20 cellular contexts compared by ENCODE assay signal in the genomic region with DNA sequence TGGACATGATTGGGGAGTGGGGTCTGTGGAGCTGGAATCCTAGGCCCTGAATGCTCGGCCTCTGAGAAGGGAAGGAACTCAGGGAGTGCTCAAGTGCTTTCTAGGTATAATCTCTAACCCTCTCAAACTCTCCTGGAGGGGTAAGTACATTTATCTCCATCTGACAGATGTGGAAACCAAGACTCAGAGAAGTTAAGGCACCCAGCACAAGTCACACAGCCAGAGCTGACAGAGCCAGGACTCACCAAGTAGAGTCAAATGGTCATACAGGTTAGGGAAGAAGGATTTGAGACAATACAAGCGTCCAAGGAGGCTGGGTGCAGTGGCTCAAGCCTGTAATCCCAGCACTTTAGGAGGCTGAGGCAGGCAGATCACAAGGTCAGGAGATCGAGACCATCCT. TPM values are rescaled to one million over a fixed set of nuclear protein-coding genes. Genes with fewer than 3 reads are reported as not detected.
DNase-seq lines count a peak whose midpoint lies in the region; ATAC-seq, FAIRE-seq and TF ChIP-seq lines count a peak whose summit lies in the region.
"Had no signal": no experiment of that assay in that cellular context is flagged by ENCODE, and none has a peak within 500 bp of the region (broad histone marks: within the 10 kb centered on the region; RNA-seq: fewer than 3 reads in every experiment).

No MANE protein-coding gene starts in this region.

- no TSS peak for BruUV-seq in HepG2 (replicated peaks; lab: Mats Ljungman, UMichigan)

- H3K27me3 ChIP-seq in HepG2 (ENCODE audit: control insufficient read depth in 1 of 2, insufficient read depth in 2 of 2, low read length in 2 of 2), result no peaks in the 10 kb centered on the region
- no peaks in the 10 kb centered on the region for H3K27me3 ChIP-seq in right lobe of liver
- peaks cover 14% of the 10 kb centered on the region for H3K27me3 ChIP-seq in neural progenitor cell
- H3K27me3 ChIP-seq: BE2C, SJSA1 had no signal

- H3K9ac ChIP-seq in HepG2 (ENCODE audit: insufficient read depth, low read depth, low read length) (no peak overlapping the region), neural progenitor cell (no peak overlapping the region)

- 97% methylated on average over 3 of the region's 3 CpGs for WGBS in HepG2 (ENCODE audit: low lambda C conversion rate)
- WGBS in right lobe of liver (ENCODE audit: insufficient coverage, low coverage, low lambda C conversion rate, missing lambda C conversion rate), result 100% methylated on average over 1 of the region's 3 CpGs

- H3K4me2 ChIP-seq in HepG2 (ENCODE audit: low read depth, low read length), result no peak overlapping the region
- H3K4me2 ChIP-seq in neural progenitor cell, result no peak overlapping the region
- H3K4me2 ChIP-seq: PC-9 had no signal

- H3K27ac ChIP-seq in HepG2 (ENCODE audit: extremely low read length, insufficient read depth, low read length), result no peak overlapping the region
- H3K27ac ChIP-seq in right lobe of liver, result no peak overlapping the region
- H3K27ac ChIP-seq in neural progenitor cell, result no peak overlapping the region
- H3K27ac ChIP-seq: PC-9, SJSA1 had no signal

- TF ChIP-seq POLR2A in HepG2 (IDR thresholded peaks at IDR 0.05; ENCODE audit: insufficient read depth in 1 of 2, low read depth in 2 of 2, low read length in 2 of 2), result no peak
- TF ChIP-seq POLR2A in right lobe of liver (IDR thresholded peaks at IDR 0.05), result no peak

- DNase-seq in HepG2 (ENCODE audit: low spot score) (no peak), right lobe of liver (no peak), T-helper 17 cell (no peak), immature natural killer cell (no peak), neural progenitor cell (ENCODE audit: low spot score) (no peak), NCI-H446 (lab: John Stamatoyannopoulos, UW) (no peak)
- DNase-seq: BE2C, DMS79, H7, NCI-H1105, NCI-H1694, NCI-H2227 treated with DMSO at 0.1 percent for 48 hours, NCI-H524, PC-9 had no signal

- no peak for TF ChIP-seq CTCF in HepG2 (CRISPR knock-in tag; IDR thresholded peaks at IDR 0.05)
- no peak for TF ChIP-seq CTCF in right lobe of liver (IDR thresholded peaks at IDR 0.05)
- no peak for TF ChIP-seq CTCF in neural progenitor cell (IDR thresholded peaks at IDR 0.05)

- H3K36me3 ChIP-seq in HepG2 (replicated peaks in 1 of 2; ENCODE audit: control insufficient read depth in 1 of 2, insufficient read depth in 2 of 2, low read length in 2 of 2) (peaks cover 3 to 5% of the 10 kb centered on the region in 2 experiments; a peak in 2 of 5 replicates), right lobe of liver (peaks cover 0 to 7% (median 3%) of the 10 kb centered on the region in 4 donors), neural progenitor cell (no peaks in the 10 kb centered on the region)
- H3K36me3 ChIP-seq: BE2C had no signal

- TF ChIP-seq EP300 in HepG2 (IDR thresholded peaks at IDR 0.05; ENCODE audit: low read depth in 2 of 2, low read length in 2 of 2), result no peak
- no peak for TF ChIP-seq EP300 in HepG2 (CRISPR knock-in tag; IDR thresholded peaks at IDR 0.05; ENCODE audit: borderline replicate concordance)

- peaks cover 11% of the 10 kb centered on the region for H3K4me1 Mint-ChIP-seq in T-helper 17 cell
- H3K4me1 Mint-ChIP-seq in immature natural killer cell, result peaks cover 9 to 14% of the 10 kb centered on the region in 2 donors
- peaks cover 4% of the 10 kb centered on the region for H3K4me1 Mint-ChIP-seq in neural progenitor cell

- H3K4me3 ChIP-seq in HepG2 (replicated peaks in 1 of 3; ENCODE audit: insufficient read depth in 1 of 3, low read depth in 2 of 3, low read length in 3 of 3) (no peak overlapping the region), right lobe of liver (no peak overlapping the region), neural progenitor cell (no peak overlapping the region)
- H3K4me3 ChIP-seq: PC-9, SJSA1 had no signal

- no peaks in the 10 kb centered on the region for H3K27me3 Mint-ChIP-seq in T-helper 17 cell
- H3K27me3 Mint-ChIP-seq in immature natural killer cell (ENCODE audit: low read depth in 3 of 3), result peaks cover 5 to 9% (median 8%) of the 10 kb centered on the region in 3 donors
- no peaks in the 10 kb centered on the region for H3K27me3 Mint-ChIP-seq in neural progenitor cell (ENCODE audit: insufficient read depth, low read depth)

- intact Hi-C loops in HepG2 (cut with micrococcal nuclease; ENCODE audit: unreplicated experiment) (no loop called here), right lobe of liver (cut with DNase I) (no loop called here)

- FAIRE-seq in HepG2 (lab: Jason Lieb, UNC), result no peak
- FAIRE-seq: A204.1, GM12892, GM18507 had no signal

- POLR2A ChIA-PET in HepG2 (lab: Yijun Ruan, JAX), result no interaction called here

- H3F3A ChIP-seq in neural progenitor cell (ENCODE audit: low read depth), result peaks cover 10% of the 10 kb centered on the region

- no peak overlapping the region for H3K4me3 Mint-ChIP-seq in T-helper 17 cell
- H3K4me3 Mint-ChIP-seq in immature natural killer cell, result no peak overlapping the region
- H3K4me3 Mint-ChIP-seq in neural progenitor cell, result no peak overlapping the region

- H3K9me3 ChIP-seq in HepG2 (ENCODE audit: low read length), result no peaks in the 10 kb centered on the region
- no peaks in the 10 kb centered on the region for H3K9me3 ChIP-seq in right lobe of liver
- no peaks in the 10 kb centered on the region for H3K9me3 ChIP-seq in T-helper 17 cell (ENCODE audit: control insufficient read depth, low read length, poor library complexity, severe bottlenecking)
- no peaks in the 10 kb centered on the region for H3K9me3 ChIP-seq in neural progenitor cell (ENCODE audit: low read depth)
- H3K9me3 ChIP-seq: BE2C, SJSA1 had no signal

- TF ChIP-seq RAD21 in HepG2 (CRISPR knock-in tag; IDR thresholded peaks at IDR 0.05), result no peak

- H4K20me1 ChIP-seq in HepG2 (ENCODE audit: insufficient read depth, low read length) (no peaks in the 10 kb centered on the region), neural progenitor cell (ENCODE audit: low read depth) (no peaks in the 10 kb centered on the region)

- H3K36me3 Mint-ChIP-seq in T-helper 17 cell (ENCODE audit: low read depth) (peaks cover 5% of the 10 kb centered on the region), immature natural killer cell (peaks cover 3 to 10% (median 8%) of the 10 kb centered on the region in 3 donors), neural progenitor cell (no peaks in the 10 kb centered on the region)

- H3K4me1 ChIP-seq in HepG2 (ENCODE audit: insufficient read depth, low read length) (no peaks in the 10 kb centered on the region), right lobe of liver (peaks cover 0 to 5% (median 0%) of the 10 kb centered on the region in 4 donors), neural progenitor cell (no peaks in the 10 kb centered on the region)
- H3K4me1 ChIP-seq: BE2C had no signal

- in situ Hi-C loops in HepG2 (cut with HindIII; ENCODE audit: extremely low pct_ligation_motif_present, low pct_unique_long_range_greater_than_20kb), result no loop called here

- CTCF ChIA-PET in HepG2 (lab: Yijun Ruan, JAX; ENCODE audit: low intra/inter-chr PET ratio, low total read pairs), result no interaction called here

- H2AFZ ChIP-seq in HepG2 (ENCODE audit: low read length), result no peak overlapping the region
- no peak overlapping the region for H2AFZ ChIP-seq in neural progenitor cell (replicated peaks)
- H2AFZ ChIP-seq: PC-9 had no signal

- H3K79me2 ChIP-seq in HepG2 (ENCODE audit: insufficient read depth, low read length), result no peaks in the 10 kb centered on the region
- H3K79me2 ChIP-seq in neural progenitor cell (ENCODE audit: low read depth), result no peaks in the 10 kb centered on the region

- peak overlapping the region; percentile 89 for H3K27ac Mint-ChIP-seq in T-helper 17 cell
- peak overlapping the region in 4 of 6 donors; percentile 46 to 86 (median 76) for H3K27ac Mint-ChIP-seq in immature natural killer cell
- peak overlapping the region; percentile 64 for H3K27ac Mint-ChIP-seq in neural progenitor cell

- H3K9me3 Mint-ChIP-seq in immature natural killer cell, result no peaks in the 10 kb centered on the region
- H3K9me3 Mint-ChIP-seq in neural progenitor cell, result no peaks in the 10 kb centered on the region

- ATAC-seq in HepG2 (no peak), right lobe of liver (no peak), T-helper 17 cell (no peak), HG02981 (IDR thresholded peaks at IDR 0.05; ENCODE audit: unreplicated experiment) (no peak), GM21737 (IDR thresholded peaks at IDR 0.05; ENCODE audit: unreplicated experiment) (no peak)

RNA-seq across cellular contexts. Expression of a gene that starts 12.9 kb away (rescaled TPM):
- total RNA-seq in HepG2 (2016; rRNA removed; fragmentation: Illumina TruSeq; extraction: Trizol) (0.15 and 0.51 TPM in 2 replicates), right lobe of liver (under 1 TPM in 4 of 6 experiments, not detected in 2; 0.20 to 0.28 (median 0.25) TPM), T-helper 17 cell (1 to 10 TPM; 5.1 to 7.4 TPM), neural progenitor cell (ENCODE audit: low replicate concordance) (0.24 and 0.37 TPM in 2 replicates)
- 0.20 TPM in 1 of 2 replicates, not detected in the other for total RNA-seq in HepG2 (2016; cell fraction: cytosol; rRNA removed; fragmentation: Illumina TruSeq; extraction: Trizol; ENCODE audit: low read depth)
- total RNA-seq in HepG2 (2016; cell fraction: insoluble cytoplasmic fraction; rRNA removed; fragmentation: Illumina TruSeq; extraction: Trizol), result 0.24 and 0.35 TPM in 2 replicates
- 0.25 and 0.38 TPM in 2 replicates for total RNA-seq in HepG2 (2016; cell fraction: membrane; rRNA removed; fragmentation: Illumina TruSeq; extraction: Trizol)
- 0.28 and 1.0 TPM in 2 replicates for total RNA-seq in HepG2 (2016; cell fraction: nucleus; rRNA removed; fragmentation: Illumina TruSeq; extraction: Trizol)
- polyA plus RNA-seq in HepG2 (2011; rRNA removed) (1.5 and 2.6 TPM in 2 replicates), immature natural killer cell (1 to 10 TPM; 1.3 to 2.4 (median 1.4) TPM)
- polyA plus RNA-seq in HepG2 (2011; cell fraction: cytosol; rRNA removed), result 1.6 and 2.4 TPM in 2 replicates
- 2.4 and 2.8 TPM in 2 replicates for polyA plus RNA-seq in HepG2 (2011; cell fraction: nucleus; rRNA removed)
- polyA plus RNA-seq in HepG2 (2012), result 1.6 and 1.9 TPM in 2 replicates
- polyA plus RNA-seq in HepG2 (2016; cell fraction: cytosol; fragmentation: Illumina TruSeq; extraction: Trizol; ENCODE audit: low read depth), result 0.33 and 0.83 TPM in 2 replicates
- polyA plus RNA-seq in HepG2 (2016; cell fraction: insoluble cytoplasmic fraction; fragmentation: Illumina TruSeq; extraction: Trizol; ENCODE audit: low read depth), result 0.90 and 1.0 TPM in 2 replicates
- 0.80 and 1.0 TPM in 2 replicates for polyA plus RNA-seq in HepG2 (2016; cell fraction: membrane; fragmentation: Illumina TruSeq; extraction: Trizol; ENCODE audit: low read depth)
- polyA plus RNA-seq in HepG2 (2016; cell fraction: nucleus; fragmentation: Illumina TruSeq; extraction: Trizol; ENCODE audit: insufficient read depth, low read depth), result 1.1 and 1.2 TPM in 2 replicates
- polyA minus RNA-seq in HepG2 (2011; rRNA and poly(A)+ RNA removed; ENCODE audit: low replicate concordance), result 2.5 and 11.3 TPM in 2 replicates
- polyA minus RNA-seq in HepG2 (2011; cell fraction: cytosol; rRNA and poly(A)+ RNA removed), result 0.69 and 0.70 TPM in 2 replicates
- polyA minus RNA-seq in HepG2 (2011; cell fraction: nucleus; rRNA and poly(A)+ RNA removed), result 0.77 and 0.99 TPM in 2 replicates
- total RNA-seq: H7 had no signal

RNA-seq across cellular contexts. Expression of a gene that starts 26.2 kb away (rescaled TPM):
- total RNA-seq in HepG2 (2016; rRNA removed; fragmentation: Illumina TruSeq; extraction: Trizol) (9.0 and 14.5 TPM in 2 replicates), right lobe of liver (10 to 100 TPM in 5 of 6 experiments, 1 to 10 TPM in 1; 9.6 to 15.0 (median 11.1) TPM), T-helper 17 cell (10 to 100 TPM; 24.2 to 40.5 TPM), neural progenitor cell (ENCODE audit: low replicate concordance) (3.4 and 21.9 TPM in 2 replicates)
- 2.3 and 3.9 TPM in 2 replicates for total RNA-seq in HepG2 (2016; cell fraction: cytosol; rRNA removed; fragmentation: Illumina TruSeq; extraction: Trizol; ENCODE audit: low read depth)
- total RNA-seq in HepG2 (2016; cell fraction: insoluble cytoplasmic fraction; rRNA removed; fragmentation: Illumina TruSeq; extraction: Trizol), result 7.0 and 14.8 TPM in 2 replicates
- 4.8 and 4.9 TPM in 2 replicates for total RNA-seq in HepG2 (2016; cell fraction: membrane; rRNA removed; fragmentation: Illumina TruSeq; extraction: Trizol)
- total RNA-seq in HepG2 (2016; cell fraction: nucleus; rRNA removed; fragmentation: Illumina TruSeq; extraction: Trizol), result 14.9 and 15.3 TPM in 2 replicates
- polyA plus RNA-seq in HepG2 (2011; rRNA removed) (11.3 and 14.2 TPM in 2 replicates), immature natural killer cell (1 to 10 TPM in 2 of 3 donors, under 1 TPM in 1; 0.51 to 3.2 (median 1.3) TPM)
- polyA plus RNA-seq in HepG2 (2011; cell fraction: cytosol; rRNA removed), result 7.0 and 9.5 TPM in 2 replicates
- 48.5 and 59.0 TPM in 2 replicates for polyA plus RNA-seq in HepG2 (2011; cell fraction: nucleus; rRNA removed)
- 9.8 and 10.4 TPM in 2 replicates for polyA plus RNA-seq in HepG2 (2012)
- 2.9 and 3.2 TPM in 2 replicates for polyA plus RNA-seq in HepG2 (2016; cell fraction: cytosol; fragmentation: Illumina TruSeq; extraction: Trizol; ENCODE audit: low read depth)
- 10.2 and 10.8 TPM in 2 replicates for polyA plus RNA-seq in HepG2 (2016; cell fraction: insoluble cytoplasmic fraction; fragmentation: Illumina TruSeq; extraction: Trizol; ENCODE audit: low read depth)
- polyA plus RNA-seq in HepG2 (2016; cell fraction: membrane; fragmentation: Illumina TruSeq; extraction: Trizol; ENCODE audit: low read depth), result 3.5 and 4.6 TPM in 2 replicates
- 27.3 and 35.6 TPM in 2 replicates for polyA plus RNA-seq in HepG2 (2016; cell fraction: nucleus; fragmentation: Illumina TruSeq; extraction: Trizol; ENCODE audit: insufficient read depth, low read depth)
- 4.6 and 12.1 TPM in 2 replicates for polyA minus RNA-seq in HepG2 (2011; rRNA and poly(A)+ RNA removed; ENCODE audit: low replicate concordance)
- 8.2 and 9.8 TPM in 2 replicates for polyA minus RNA-seq in HepG2 (2011; cell fraction: cytosol; rRNA and poly(A)+ RNA removed)
- polyA minus RNA-seq in HepG2 (2011; cell fraction: nucleus; rRNA and poly(A)+ RNA removed), result 19.8 and 21.6 TPM in 2 replicates

RNA-seq across cellular contexts. Expression of a gene that starts 48.7 kb away (rescaled TPM):
- total RNA-seq in HepG2 (2016; rRNA removed; fragmentation: Illumina TruSeq; extraction: Trizol), result 25.9 and 32.5 TPM in 2 replicates
- 17.2 and 20.2 TPM in 2 replicates for total RNA-seq in HepG2 (2016; cell fraction: cytosol; rRNA removed; fragmentation: Illumina TruSeq; extraction: Trizol; ENCODE audit: low read depth)
- 27.1 and 33.1 TPM in 2 replicates for total RNA-seq in HepG2 (2016; cell fraction: insoluble cytoplasmic fraction; rRNA removed; fragmentation: Illumina TruSeq; extraction: Trizol)
- 23.3 and 25.9 TPM in 2 replicates for total RNA-seq in HepG2 (2016; cell fraction: membrane; rRNA removed; fragmentation: Illumina TruSeq; extraction: Trizol)
- total RNA-seq in HepG2 (2016; cell fraction: nucleus; rRNA removed; fragmentation: Illumina TruSeq; extraction: Trizol), result 19.2 and 21.3 TPM in 2 replicates
- 58.4 and 67.9 TPM in 2 replicates for polyA plus RNA-seq in HepG2 (2011; rRNA removed)
- polyA plus RNA-seq in HepG2 (2011; cell fraction: cytosol; rRNA removed), result 53.8 and 78.5 TPM in 2 replicates
- 67.5 and 68.2 TPM in 2 replicates for polyA plus RNA-seq in HepG2 (2011; cell fraction: nucleus; rRNA removed)
- 22.1 and 28.3 TPM in 2 replicates for polyA plus RNA-seq in HepG2 (2012)
- 21.9 and 22.2 TPM in 2 replicates for polyA plus RNA-seq in HepG2 (2016; cell fraction: cytosol; fragmentation: Illumina TruSeq; extraction: Trizol; ENCODE audit: low read depth)
- 29.8 and 29.9 TPM in 2 replicates for polyA plus RNA-seq in HepG2 (2016; cell fraction: insoluble cytoplasmic fraction; fragmentation: Illumina TruSeq; extraction: Trizol; ENCODE audit: low read depth)
- 24.0 and 25.6 TPM in 2 replicates for polyA plus RNA-seq in HepG2 (2016; cell fraction: membrane; fragmentation: Illumina TruSeq; extraction: Trizol; ENCODE audit: low read depth)
- polyA plus RNA-seq in HepG2 (2016; cell fraction: nucleus; fragmentation: Illumina TruSeq; extraction: Trizol; ENCODE audit: insufficient read depth, low read depth), result 27.5 and 29.5 TPM in 2 replicates
- 60.6 and 68.2 TPM in 2 replicates for polyA minus RNA-seq in HepG2 (2011; rRNA and poly(A)+ RNA removed; ENCODE audit: low replicate concordance)
- 27.7 and 31.3 TPM in 2 replicates for polyA minus RNA-seq in HepG2 (2011; cell fraction: cytosol; rRNA and poly(A)+ RNA removed)
- polyA minus RNA-seq in HepG2 (2011; cell fraction: nucleus; rRNA and poly(A)+ RNA removed), result 15.2 and 19.4 TPM in 2 replicates
- 10 to 100 TPM; 26.4 to 60.8 (median 46.3) TPM for total RNA-seq in right lobe of liver
- total RNA-seq in T-helper 17 cell, result 10 to 100 TPM; 21.0 to 30.3 TPM
- polyA plus RNA-seq in immature natural killer cell, result 100 to 1,000 TPM in 1 of 3 donors, 10 to 100 TPM in 2; 70.5 to 156 (median 74.5) TPM
- 13.6 and 27.8 TPM in 2 replicates for total RNA-seq in neural progenitor cell (ENCODE audit: low replicate concordance)

RNA-seq across cellular contexts. Expression of a gene that starts 54.7 kb away (rescaled TPM):
- total RNA-seq in HepG2 (2016; rRNA removed; fragmentation: Illumina TruSeq; extraction: Trizol), result 0.27 TPM in 1 of 2 replicates, not detected in the other
- not detected in 2 replicates for total RNA-seq in HepG2 (2016; cell fraction: cytosol; rRNA removed; fragmentation: Illumina TruSeq; extraction: Trizol; ENCODE audit: low read depth)
- 0.04 TPM in 1 of 2 replicates, not detected in the other for total RNA-seq in HepG2 (2016; cell fraction: insoluble cytoplasmic fraction; rRNA removed; fragmentation: Illumina TruSeq; extraction: Trizol)
- total RNA-seq in HepG2 (2016; cell fraction: membrane; rRNA removed; fragmentation: Illumina TruSeq; extraction: Trizol), result 0.10 and 0.12 TPM in 2 replicates
- not detected in 2 replicates for total RNA-seq in HepG2 (2016; cell fraction: nucleus; rRNA removed; fragmentation: Illumina TruSeq; extraction: Trizol)
- polyA plus RNA-seq in HepG2 (2011; rRNA removed), result 0.17 TPM in 2 replicates
- 0.03 and 0.05 TPM in 2 replicates for polyA plus RNA-seq in HepG2 (2011; cell fraction: cytosol; rRNA removed)
- polyA plus RNA-seq in HepG2 (2011; cell fraction: nucleus; rRNA removed), result 0.19 and 0.43 TPM in 2 replicates
- polyA plus RNA-seq in HepG2 (2012), result 0.30 and 0.32 TPM in 2 replicates
- polyA plus RNA-seq in HepG2 (2016; cell fraction: cytosol; fragmentation: Illumina TruSeq; extraction: Trizol; ENCODE audit: low read depth), result 0.27 and 0.37 TPM in 2 replicates
- 0.32 and 0.36 TPM in 2 replicates for polyA plus RNA-seq in HepG2 (2016; cell fraction: insoluble cytoplasmic fraction; fragmentation: Illumina TruSeq; extraction: Trizol; ENCODE audit: low read depth)
- polyA plus RNA-seq in HepG2 (2016; cell fraction: membrane; fragmentation: Illumina TruSeq; extraction: Trizol; ENCODE audit: low read depth), result 0.44 and 0.72 TPM in 2 replicates
- polyA plus RNA-seq in HepG2 (2016; cell fraction: nucleus; fragmentation: Illumina TruSeq; extraction: Trizol; ENCODE audit: insufficient read depth, low read depth), result 0.77 TPM in 1 of 2 replicates, not detected in the other
- 0.23 and 0.32 TPM in 2 replicates for polyA minus RNA-seq in HepG2 (2011; rRNA and poly(A)+ RNA removed; ENCODE audit: low replicate concordance)
- 0.26 TPM in 1 of 2 replicates, not detected in the other for polyA minus RNA-seq in HepG2 (2011; cell fraction: cytosol; rRNA and poly(A)+ RNA removed)
- 0.52 TPM in 1 of 2 replicates, not detected in the other for polyA minus RNA-seq in HepG2 (2011; cell fraction: nucleus; rRNA and poly(A)+ RNA removed)
- under 1 TPM in 5 of 6 experiments, not detected in 1; 0.89 to 0.99 (median 0.95) TPM for total RNA-seq in right lobe of liver
- 1 to 10 TPM; 4.0 to 4.3 TPM for total RNA-seq in T-helper 17 cell
- 1 to 10 TPM; 1.1 to 3.5 (median 1.7) TPM for polyA plus RNA-seq in immature natural killer cell
- total RNA-seq in neural progenitor cell (ENCODE audit: low replicate concordance), result not detected in 2 replicates
- total RNA-seq: H7 had no signal
